Comparison of ENCODE assay signal across 6 cellular contexts in genomic region chr1:1616838-1617237, GRCh38. TPM values are rescaled to one million over a fixed set of nuclear protein-coding genes. Genes with fewer than 3 reads are reported as not detected.
DNase-seq lines count a peak whose midpoint lies in the region; ATAC-seq, FAIRE-seq and TF ChIP-seq lines count a peak whose summit lies in the region.

No MANE protein-coding gene starts in this region.

- peaks cover 24% of the 10 kb centered on the region for H3K4me1 ChIP-seq in astrocyte (ENCODE audit: insufficient read depth, low read length)
- peaks cover 15 to 21% of the 10 kb centered on the region in 2 donors for H3K4me1 ChIP-seq in naive thymus-derived CD4-positive, alpha-beta T cell (ENCODE audit: control insufficient read depth in 2 of 2, insufficient read depth in 2 of 2, low read length in 2 of 2)

- H3K27me3 ChIP-seq in GM06990 (replicated peaks; ENCODE audit: control insufficient read depth, insufficient read depth, low read length) (no peaks in the 10 kb centered on the region), astrocyte (ENCODE audit: insufficient read depth, low read length) (no peaks in the 10 kb centered on the region)
- no peaks in the 10 kb centered on the region for H3K27me3 ChIP-seq in naive thymus-derived CD4-positive, alpha-beta T cell (ENCODE audit: control insufficient read depth in 2 of 2, insufficient read depth in 2 of 2, low read length in 2 of 2)

- ATAC-seq in naive thymus-derived CD4-positive, alpha-beta T cell = no peak
- ATAC-seq in GM21360 (IDR thresholded peaks at IDR 0.05; ENCODE audit: unreplicated experiment) = no peak

- POLR2A ChIA-PET in naive thymus-derived CD4-positive, alpha-beta T cell (lab: Charles Lee) = interaction anchor here (0.5 to 4.1 kb wide), 4 partner anchors 8 to 196 kb away, joined by 3 to 42 read pairs (median 14); no protein-coding TSS in a partner anchor

- peak; percentile 14 for DNase-seq in GM06990 (ENCODE audit: extremely low read depth, insufficient read length)
- DNase-seq in astrocyte (ENCODE audit: low read depth) = no peak
- no peak for DNase-seq in naive thymus-derived CD4-positive, alpha-beta T cell
- DNase-seq in urothelium cell line (ENCODE audit: low spot score) = no peak
- DNase-seq in nucleus accumbens (lab: John Stamatoyannopoulos, UW) = no peak

- H3K36me3 Mint-ChIP-seq in astrocyte (ENCODE audit: low read depth, unreplicated experiment) = peaks cover 6% of the 10 kb centered on the region
- peaks cover 0 to 4% (median 0%) of the 10 kb centered on the region in 5 donors for H3K36me3 Mint-ChIP-seq in naive thymus-derived CD4-positive, alpha-beta T cell

- no peak overlapping the region for H3K27ac Mint-ChIP-seq in astrocyte (ENCODE audit: unreplicated experiment)
- H3K27ac Mint-ChIP-seq in naive thymus-derived CD4-positive, alpha-beta T cell = peak overlapping the region in 8 of 9 donors; percentile 28 to 86 (median 80)

- FAIRE-seq in astrocyte (lab: Jason Lieb, UNC) (no peak), urothelium cell line (lab: Jason Lieb, UNC) (no peak)

- peaks cover 45% of the 10 kb centered on the region for H3K79me2 ChIP-seq in astrocyte (ENCODE audit: insufficient read depth, low read length)

- H3K9ac ChIP-seq in astrocyte (ENCODE audit: low read length) = peak overlapping the region; percentile 100

- H4K20me1 ChIP-seq in astrocyte (ENCODE audit: insufficient read depth, low read length) = peaks cover 74% of the 10 kb centered on the region

- H3K9me3 ChIP-seq in astrocyte (ENCODE audit: insufficient read depth, low read depth, low read length) = no peaks in the 10 kb centered on the region
- H3K9me3 ChIP-seq in naive thymus-derived CD4-positive, alpha-beta T cell (ENCODE audit: control insufficient read depth in 2 of 3, low read length in 3 of 3) = no peaks in the 10 kb centered on the region

- CTCF ChIA-PET in naive thymus-derived CD4-positive, alpha-beta T cell (lab: Charles Lee) = no interaction called here

- H3K4me1 Mint-ChIP-seq in astrocyte (ENCODE audit: low read depth, unreplicated experiment) = peaks cover 9% of the 10 kb centered on the region
- H3K4me1 Mint-ChIP-seq in naive thymus-derived CD4-positive, alpha-beta T cell = peaks cover 12 to 36% (median 32%) of the 10 kb centered on the region in 7 donors

- H2AFZ ChIP-seq in astrocyte (ENCODE audit: low read depth, low read length) = no peak overlapping the region

- peak overlapping the region; percentile 92 for H3K4me3 Mint-ChIP-seq in astrocyte (ENCODE audit: unreplicated experiment)
- peak overlapping the region; percentile 68 to 88 (median 82) for H3K4me3 Mint-ChIP-seq in naive thymus-derived CD4-positive, alpha-beta T cell

- H3K36me3 ChIP-seq in GM06990 (ENCODE audit: control insufficient read depth, insufficient read depth, low read length) (peaks cover 2% of the 10 kb centered on the region; the same call in 1 of the 2 replicates), astrocyte (ENCODE audit: insufficient read depth, low read length) (peaks cover 3% of the 10 kb centered on the region)
- peaks cover 0 to 3% (median 0%) of the 10 kb centered on the region in 3 experiments for H3K36me3 ChIP-seq in naive thymus-derived CD4-positive, alpha-beta T cell (ENCODE audit: control insufficient read depth in 2 of 3, insufficient read depth in 3 of 3, low read length in 3 of 3)

- H3K4me3 ChIP-seq in GM06990 (replicated peaks; ENCODE audit: low read depth, low read length) (peak overlapping the region; percentile 98), astrocyte (ENCODE audit: insufficient read depth, low read depth, low read length) (peak overlapping the region; percentile 77)
- H3K4me3 ChIP-seq in naive thymus-derived CD4-positive, alpha-beta T cell (ENCODE audit: low read length) = no peak overlapping the region

- no peak overlapping the region for H3K27ac ChIP-seq in astrocyte (ENCODE audit: low read depth, low read length)
- peak overlapping the region; percentile 100 for H3K27ac ChIP-seq in naive thymus-derived CD4-positive, alpha-beta T cell (ENCODE audit: low read depth, low read length)

- TF ChIP-seq CTCF in GM06990 (IDR thresholded peaks at IDR 0.05; ENCODE audit: insufficient read depth, low read length, poor library complexity, severe bottlenecking) = no peak
- TF ChIP-seq CTCF in astrocyte (IDR thresholded peaks at IDR 0.05; ENCODE audit: insufficient read depth, low read depth, low read length) = no peak

- H3K4me2 ChIP-seq in astrocyte (ENCODE audit: low read length) = peak overlapping the region; percentile 95

- no peaks in the 10 kb centered on the region for H3K27me3 Mint-ChIP-seq in astrocyte (ENCODE audit: low read depth, unreplicated experiment)
- no peaks in the 10 kb centered on the region for H3K27me3 Mint-ChIP-seq in naive thymus-derived CD4-positive, alpha-beta T cell

- H3K9me3 Mint-ChIP-seq in astrocyte (ENCODE audit: unreplicated experiment) = no peaks in the 10 kb centered on the region
- peaks cover 0 to 7% (median 0%) of the 10 kb centered on the region in 11 donors for H3K9me3 Mint-ChIP-seq in naive thymus-derived CD4-positive, alpha-beta T cell

- intact Hi-C loops in naive thymus-derived CD4-positive, alpha-beta T cell (cut with micrococcal nuclease) = loop anchor here in 1 of 2 donors (10.0 kb wide), 2 partner anchors 212 to 502 kb away; partner anchors contain the start of genes C1orf159 and MRPL20

RNA-seq across cellular contexts. Expression of gene MIB2, which starts 1.5 kb away (rescaled TPM):
- 73.6 and 80.1 TPM in 2 replicates for total RNA-seq in astrocyte
- total RNA-seq in naive thymus-derived CD4-positive, alpha-beta T cell = 100 to 1,000 TPM in 2 of 5 experiments, 10 to 100 TPM in 3; 45.6 to 129 (median 65.7) TPM
- 10 to 100 TPM; 23.4 to 36.7 TPM for polyA plus RNA-seq in naive thymus-derived CD4-positive, alpha-beta T cell

RNA-seq across cellular contexts. Expression of gene MMP23B, which starts 15.1 kb away (rescaled TPM):
- 40.1 and 40.7 TPM in 2 replicates for total RNA-seq in astrocyte
- 10 to 100 TPM in 1 of 5 experiments, 1 to 10 TPM in 4; 2.7 to 12.8 (median 4.2) TPM for total RNA-seq in naive thymus-derived CD4-positive, alpha-beta T cell
- polyA plus RNA-seq in naive thymus-derived CD4-positive, alpha-beta T cell = not detected

RNA-seq across cellular contexts. Expression of gene FNDC10, which starts 16.9 kb away (rescaled TPM):
- 7.4 and 8.7 TPM in 2 replicates for total RNA-seq in astrocyte
- 10 to 100 TPM in 1 of 5 experiments, 1 to 10 TPM in 4; 3.2 to 10.7 (median 4.0) TPM for total RNA-seq in naive thymus-derived CD4-positive, alpha-beta T cell
- 1 to 10 TPM; 1.3 to 1.6 TPM for polyA plus RNA-seq in naive thymus-derived CD4-positive, alpha-beta T cell

RNA-seq across cellular contexts. Expression of gene CDK11B, which starts 42.0 kb away (rescaled TPM):
- 21.1 and 23.4 TPM in 2 replicates for total RNA-seq in astrocyte
- total RNA-seq in naive thymus-derived CD4-positive, alpha-beta T cell = 10 to 100 TPM; 32.3 to 45.4 (median 41.9) TPM
- polyA plus RNA-seq in naive thymus-derived CD4-positive, alpha-beta T cell = 10 to 100 TPM; 11.8 to 16.5 TPM

RNA-seq across cellular contexts. Expression of gene SSU72, which starts 42.2 kb away (rescaled TPM):
- total RNA-seq in astrocyte = 143 and 145 TPM in 2 replicates
- 100 to 1,000 TPM; 121 to 148 (median 137) TPM for total RNA-seq in naive thymus-derived CD4-positive, alpha-beta T cell
- polyA plus RNA-seq in naive thymus-derived CD4-positive, alpha-beta T cell = 100 to 1,000 TPM; 211 to 267 TPM
